ENCODE assay signal across 25 cellular contexts in the genomic region with DNA sequence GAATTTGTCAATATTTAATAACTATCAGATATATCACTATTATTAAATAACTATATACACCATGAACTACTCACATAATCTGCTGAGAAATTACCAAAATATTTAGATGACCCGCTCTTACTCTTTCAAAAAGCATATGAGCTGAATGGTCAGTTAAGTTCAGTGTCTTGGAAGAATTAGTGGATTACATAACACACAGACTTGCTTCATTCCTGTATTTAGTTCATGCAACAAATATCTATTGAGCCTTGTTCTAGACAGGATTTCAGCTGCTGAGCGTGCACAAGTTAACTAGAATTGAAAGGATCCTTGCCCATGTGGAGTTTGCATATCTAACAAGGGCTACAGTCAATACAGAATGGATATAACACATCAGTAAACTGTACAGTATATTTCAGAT.
"Had no signal": no experiment of that assay in that cellular context is flagged by ENCODE, and none has a peak within 500 bp of the region (broad histone marks: within the 10 kb centered on the region; RNA-seq: fewer than 3 reads in every experiment).

No MANE protein-coding gene starts in this region.

- H3K27me3 Mint-ChIP-seq: dendritic cell treated with granulocyte-macrophage colony-stimulating factor and Interleukin-4, amounts not matched to agents 40 ng/mL and 50 ng/mL, for 4 days; effector memory CD8-positive, alpha-beta T cell had no signal

- H3K4me1 Mint-ChIP-seq: endodermal cell had no signal

- H3K9me3 Mint-ChIP-seq: dendritic cell treated with granulocyte-macrophage colony-stimulating factor and Interleukin-4, amounts not matched to agents 40 ng/mL and 50 ng/mL, for 4 days; endodermal cell had no signal

- FAIRE-seq: colon, endothelial cell of umbilical vein, frontal cortex had no signal

- ATAC-seq: effector memory CD8-positive, alpha-beta T cell; esophagus mucosa; foreskin keratinocyte; gastrocnemius medialis; gastroesophageal sphincter had no signal

- DNase-seq: colonic mucosa; cortex of kidney; dermis blood vessel endothelial cell; dorsolateral prefrontal cortex; effector CD4-positive, alpha-beta T cell; effector CD8-positive, alpha-beta T cell; effector memory CD4-positive, alpha-beta T cell; effector memory CD8-positive, alpha-beta T cell; endodermal cell; erythroblast; esophagus squamous epithelium; foreskin fibroblast; foreskin keratinocyte; foreskin melanocyte; gastrocnemius medialis; glutamatergic neuron; head of caudate nucleus; heart left ventricle; heart right ventricle had no signal

- H3K27ac Mint-ChIP-seq: dendritic cell treated with granulocyte-macrophage colony-stimulating factor and Interleukin-4, amounts not matched to agents 40 ng/mL and 50 ng/mL, for 4 days; effector memory CD8-positive, alpha-beta T cell; endodermal cell had no signal

- H3K4me3 Mint-ChIP-seq: dendritic cell treated with granulocyte-macrophage colony-stimulating factor and Interleukin-4, amounts not matched to agents 40 ng/mL and 50 ng/mL, for 4 days; effector memory CD8-positive, alpha-beta T cell; endodermal cell had no signal
